Comparison of ENCODE assay signal across 17 cellular contexts in the genomic region with DNA sequence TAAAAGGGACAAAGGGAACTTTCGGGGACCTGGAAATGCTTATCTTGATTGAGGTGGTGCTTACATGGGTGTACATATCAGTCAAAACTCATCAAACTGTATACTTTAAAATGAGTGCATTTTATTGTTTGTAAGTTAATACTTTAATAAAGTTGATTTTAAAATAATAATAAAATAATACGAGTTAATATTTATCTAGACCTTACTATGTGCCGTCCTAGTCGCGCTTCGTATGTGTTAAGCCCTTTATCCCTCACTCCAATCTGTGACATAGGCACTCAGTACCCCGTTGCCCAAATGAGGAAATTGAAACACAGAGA. TPM values are rescaled to one million over a fixed set of nuclear protein-coding genes. Genes with fewer than 3 reads are reported as not detected.
DNase-seq lines count a peak whose midpoint lies in the region; ATAC-seq and TF ChIP-seq lines count a peak whose summit lies in the region.
"Had no signal": no experiment of that assay in that cellular context is flagged by ENCODE, and none has a peak within 500 bp of the region (broad histone marks: within the 10 kb centered on the region; RNA-seq: fewer than 3 reads in every experiment).

No MANE protein-coding gene starts in this region.

- no peak overlapping the region for H3K27ac Mint-ChIP-seq in neural crest cell (ENCODE audit: unreplicated experiment)
- H3K27ac Mint-ChIP-seq: activated naive CD8-positive, alpha-beta T cell treated with anti-CD3 and anti-CD28 coated beads for 36 hours; stimulated activated effector memory CD8-positive, alpha-beta T cell treated with anti-CD3 and anti-CD28 coated beads, Interleukin-12 subunit alpha, Interleukin-12 subunit beta, amount 100 ng/mL, for 72 hours had no signal

- TF ChIP-seq POLR2A in upper lobe of left lung (IDR thresholded peaks at IDR 0.05) = no peak

- TF ChIP-seq EP300 in upper lobe of left lung (IDR thresholded peaks at IDR 0.05) = no peak

- TF ChIP-seq CTCF in cardiac muscle cell (IDR thresholded peaks at IDR 0.05; ENCODE audit: low read depth, low read length) (no peak), left ventricle myocardium inferior (IDR thresholded peaks at IDR 0.05; ENCODE audit: borderline replicate concordance) (no peak), neural crest cell (conservative IDR thresholded peaks at IDR 0.05) (no peak), upper lobe of left lung (IDR thresholded peaks at IDR 0.05) (no peak)

- peaks cover 41% of the 10 kb centered on the region for H3K4me1 Mint-ChIP-seq in neural crest cell
- H3K4me1 Mint-ChIP-seq: activated naive CD8-positive, alpha-beta T cell treated with anti-CD3 and anti-CD28 coated beads for 36 hours; stimulated activated effector memory CD8-positive, alpha-beta T cell treated with anti-CD3 and anti-CD28 coated beads, Interleukin-12 subunit alpha, Interleukin-12 subunit beta, amount 100 ng/mL, for 72 hours had no signal

- no peaks in the 10 kb centered on the region for H3K36me3 Mint-ChIP-seq in neural crest cell (ENCODE audit: low read depth)
- H3K36me3 Mint-ChIP-seq: activated naive CD8-positive, alpha-beta T cell treated with anti-CD3 and anti-CD28 coated beads for 36 hours; stimulated activated effector memory CD8-positive, alpha-beta T cell treated with anti-CD3 and anti-CD28 coated beads, Interleukin-12 subunit alpha, Interleukin-12 subunit beta, amount 100 ng/mL, for 72 hours had no signal

- intact Hi-C loops in left ventricle myocardium inferior (cut with micrococcal nuclease) = no loop called here

- H3K9me3 ChIP-seq in cardiac muscle cell (ENCODE audit: low read depth) = no peaks in the 10 kb centered on the region
- no peaks in the 10 kb centered on the region for H3K9me3 ChIP-seq in left ventricle myocardium inferior (replicated peaks)
- H3K9me3 ChIP-seq in upper lobe of left lung = no peaks in the 10 kb centered on the region
- H3K9me3 ChIP-seq: esophagus squamous epithelium had no signal

- H3K27ac ChIP-seq in cardiac muscle cell (peak overlapping the region; percentile 89), left ventricle myocardium inferior (replicated peaks) (no peak overlapping the region), upper lobe of left lung (peak overlapping the region; percentile 76 to 87 (median 85))

- H3K4me3 Mint-ChIP-seq in neural crest cell = peak overlapping the region; percentile 45
- H3K4me3 Mint-ChIP-seq: activated naive CD8-positive, alpha-beta T cell treated with anti-CD3 and anti-CD28 coated beads for 36 hours; stimulated activated effector memory CD8-positive, alpha-beta T cell treated with anti-CD3 and anti-CD28 coated beads, Interleukin-12 subunit alpha, Interleukin-12 subunit beta, amount 100 ng/mL, for 72 hours had no signal

- 50 to 54% methylated on average over 7 of the region's 7 CpGs for WGBS in upper lobe of left lung, 2 donors

- in situ Hi-C loops in G401 (cut with HindIII; ENCODE audit: low sequenced_read_pairs) = no loop called here

- H3K9me3 Mint-ChIP-seq in neural crest cell = no peaks in the 10 kb centered on the region
- H3K9me3 Mint-ChIP-seq: activated naive CD8-positive, alpha-beta T cell treated with anti-CD3 and anti-CD28 coated beads for 36 hours; stimulated activated effector memory CD8-positive, alpha-beta T cell treated with anti-CD3 and anti-CD28 coated beads, Interleukin-12 subunit alpha, Interleukin-12 subunit beta, amount 100 ng/mL, for 72 hours had no signal

- H3K27me3 Mint-ChIP-seq in neural crest cell (ENCODE audit: low read depth) = peaks cover 74% of the 10 kb centered on the region

- ATAC-seq in upper lobe of left lung (ENCODE audit: low FRiP score in 2 of 2) = peak in 1 of 2 donors; percentile 59
- no peak for ATAC-seq in GM19397 (IDR thresholded peaks at IDR 0.05; ENCODE audit: unreplicated experiment)
- ATAC-seq: stimulated activated effector memory CD8-positive, alpha-beta T cell treated with anti-CD3 and anti-CD28 coated beads, Interleukin-12 subunit alpha, Interleukin-12 subunit beta, amount 100 ng/mL, for 72 hours had no signal

- no peaks in the 10 kb centered on the region for H3K27me3 ChIP-seq in cardiac muscle cell
- H3K27me3 ChIP-seq in left ventricle myocardium inferior (ENCODE audit: low read depth) = peaks cover 44% of the 10 kb centered on the region
- peaks cover 0 to 3% (median 0%) of the 10 kb centered on the region in 4 donors for H3K27me3 ChIP-seq in upper lobe of left lung

- peaks cover 80% of the 10 kb centered on the region for H3K4me1 ChIP-seq in cardiac muscle cell (ENCODE audit: low read depth)
- peaks cover 20% of the 10 kb centered on the region for H3K4me1 ChIP-seq in left ventricle myocardium inferior
- H3K4me1 ChIP-seq in upper lobe of left lung = peaks cover 24 to 39% (median 32%) of the 10 kb centered on the region in 4 donors

- H3K36me3 ChIP-seq in cardiac muscle cell (no peaks in the 10 kb centered on the region), left ventricle myocardium inferior (no peaks in the 10 kb centered on the region), upper lobe of left lung (no peaks in the 10 kb centered on the region)
- H3K36me3 ChIP-seq: esophagus squamous epithelium had no signal

- DNase-seq in cardiac muscle cell (ENCODE audit: low read depth in 1 of 2, low spot score in 1 of 2) (no peak), left ventricle myocardium inferior (no peak), globus pallidus (ENCODE audit: low spot score) (peak; percentile 47), neural crest cell (ENCODE audit: low read depth, low spot score) (no peak), upper lobe of left lung (no peak), G401 (ENCODE audit: low spot score) (no peak), NCI-H128 (lab: John Stamatoyannopoulos, UW; ENCODE audit: unreplicated experiment) (no peak)
- DNase-seq: activated CD4-positive, CD25-positive, alpha-beta regulatory T cell treated with anti-CD3 and anti-CD28 coated beads, Interleukin-2, amount 50 U/mL, for 72 hours; activated naive CD8-positive, alpha-beta T cell treated with anti-CD3 and anti-CD28 coated beads for 36 hours; esophagus squamous epithelium; NCI-H1436 treated with DMSO at 0.1 percent for 48 hours; NCI-H526 treated with DMSO at 0.1 percent for 48 hours; stimulated activated CD4-positive, alpha-beta T cell treated with anti-CD3 and anti-CD28 coated beads, Interleukin-4, amount 100 ng/mL, for 24 hours had no signal

- H3K4me3 ChIP-seq in cardiac muscle cell (peak overlapping the region; percentile 6), left ventricle myocardium inferior (no peak overlapping the region), upper lobe of left lung (no peak overlapping the region)

RNA-seq across cellular contexts. Expression of a gene that starts 47.5 kb away (rescaled TPM):
- 0.33 and 0.95 TPM in 2 replicates for total RNA-seq in cardiac muscle cell
- 1.2 TPM in 1 of 2 replicates, not detected in the other for polyA plus RNA-seq in cardiac muscle cell
- total RNA-seq in left ventricle myocardium inferior = not detected
- 0.55 and 0.63 TPM in 2 replicates for total RNA-seq in neural crest cell
- not detected for total RNA-seq in upper lobe of left lung
- not detected in 2 replicates for total RNA-seq in G401 (2014; rRNA removed; shearing (Covaris generic))
- total RNA-seq: activated naive CD8-positive, alpha-beta T cell treated with anti-CD3 and anti-CD28 coated beads for 36 hours; esophagus squamous epithelium; renal cortical epithelial cell; T-helper 1 cell treated with Interleukin-12 subunit alpha and Interleukin-12 subunit beta and Interleukin-4 antibody, amounts not matched to agents 30 ng/mL and 1 ng/mL, for 36 hours had no signal

RNA-seq across cellular contexts. Expression of a gene that starts 51.2 kb away (rescaled TPM):
- total RNA-seq in cardiac muscle cell (43.0 and 58.3 TPM in 2 replicates), left ventricle myocardium inferior (25.5 TPM), neural crest cell (10.2 and 10.7 TPM in 2 replicates), upper lobe of left lung (100 to 1,000 TPM in 1 of 6 donors, 10 to 100 TPM in 5; 36.3 to 119 (median 60.4) TPM)
- polyA plus RNA-seq in cardiac muscle cell = 42.9 and 44.2 TPM in 2 replicates
- total RNA-seq in G401 (2014; rRNA removed; shearing (Covaris generic)) = 14.7 and 16.7 TPM in 2 replicates
- total RNA-seq: T-helper 1 cell treated with Interleukin-12 subunit alpha and Interleukin-12 subunit beta and Interleukin-4 antibody, amounts not matched to agents 30 ng/mL and 1 ng/mL, for 36 hours had no signal
